In genomic region chrX:110268875-110269274, GRCh38 we compare ENCODE assay signal across 1 cellular context.
TF ChIP-seq lines count a peak whose summit lies in the region.

No MANE protein-coding gene starts in this region.

TF ChIP-seq in endothelial cell of umbilical vein, 7 proteins besides CTCF, POLR2A, EP300 and RAD21:
- TF ChIP-seq MYC (IDR thresholded peaks at IDR 0.05; ENCODE audit: low read depth, low read length) (no peak), FOS (IDR thresholded peaks at IDR 0.05; ENCODE audit: borderline replicate concordance, insufficient read depth, low read length) (no peak), GATA2 (IDR thresholded peaks at IDR 0.05; ENCODE audit: insufficient read depth, insufficient read length, low read depth, low read length) (no peak), POLR2AphosphoS5 (IDR thresholded peaks at IDR 0.05; ENCODE audit: insufficient read depth, low read depth, low read length) (no peak), EZH2 (IDR thresholded peaks at IDR 0.05; ENCODE audit: borderline replicate concordance, low read depth, low read length, severe bottlenecking) (no peak), JUN (IDR thresholded peaks at IDR 0.05; ENCODE audit: borderline replicate concordance, insufficient read depth, insufficient read length, low read depth) (no peak), MAX (IDR thresholded peaks at IDR 0.05; ENCODE audit: insufficient read depth, insufficient read length) (no peak)
TF ChIP-seq in endothelial cell of umbilical vein: peak in this region for 0.
